In the genomic region with DNA sequence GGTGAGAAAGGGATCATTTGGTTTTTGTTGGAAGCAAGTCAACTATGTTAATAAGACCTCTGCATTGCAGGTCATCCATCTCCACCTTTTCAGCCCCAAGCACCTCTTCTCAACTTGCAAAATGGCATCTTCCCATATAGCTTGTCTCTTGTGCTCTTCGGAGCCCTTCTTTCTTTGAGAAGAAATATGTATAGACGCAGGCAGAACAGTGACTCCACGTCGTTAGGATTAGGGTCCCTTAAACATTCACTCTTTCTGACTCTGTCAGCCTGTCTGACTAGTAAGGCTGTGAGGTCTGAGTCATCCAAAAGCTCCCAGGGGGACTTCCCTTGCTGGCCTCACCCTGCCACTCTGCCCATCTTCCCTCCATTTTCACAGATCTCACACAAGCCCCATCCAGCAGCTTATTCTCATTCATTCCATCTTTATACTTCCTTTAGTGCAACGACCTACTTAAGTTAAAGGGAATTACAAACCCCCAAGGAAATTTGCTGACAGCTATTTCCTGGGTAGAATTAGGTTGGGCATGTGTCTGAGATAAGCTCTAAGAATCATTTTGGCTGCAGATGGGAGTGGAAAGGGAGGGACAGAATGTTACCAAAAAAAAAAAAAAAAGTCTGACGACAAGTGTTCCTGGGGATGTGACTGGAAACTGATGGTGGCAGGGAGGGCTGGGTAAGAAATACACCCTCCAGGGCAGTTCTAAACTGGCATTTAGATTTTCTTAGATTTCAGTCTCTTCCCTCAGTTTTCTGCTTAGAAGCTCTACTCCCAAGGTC, we compare ENCODE assay signal across 7 cellular contexts. TPM values are rescaled to one million over a fixed set of nuclear protein-coding genes. Genes with fewer than 3 reads are reported as not detected.
DNase-seq lines count a peak whose midpoint lies in the region; ATAC-seq and TF ChIP-seq lines count a peak whose summit lies in the region.

No MANE protein-coding gene starts in this region.

- H3K27me3 Mint-ChIP-seq in activated CD4-positive, alpha-beta memory T cell treated with anti-CD3 and anti-CD28 coated beads, Interleukin-2, amount 10 ng/mL, durations not matched to agents 7 days and 5 days, result no peaks in the 10 kb centered on the region
- no peaks in the 10 kb centered on the region for H3K27me3 Mint-ChIP-seq in osteocyte (ENCODE audit: unreplicated experiment)

- no peak for TF ChIP-seq CTCF in osteocyte (IDR thresholded peaks at IDR 0.05)

- peaks cover 29% of the 10 kb centered on the region for H3K4me1 Mint-ChIP-seq in activated CD4-positive, alpha-beta memory T cell treated with anti-CD3 and anti-CD28 coated beads, Interleukin-2, amount 10 ng/mL, durations not matched to agents 7 days and 5 days
- H3K4me1 Mint-ChIP-seq in osteocyte (ENCODE audit: unreplicated experiment), result peaks cover 30% of the 10 kb centered on the region

- peak overlapping the region; percentile 24 for H3K27ac Mint-ChIP-seq in activated CD4-positive, alpha-beta memory T cell treated with anti-CD3 and anti-CD28 coated beads, Interleukin-2, amount 10 ng/mL, durations not matched to agents 7 days and 5 days
- peak overlapping the region; percentile 32 for H3K27ac Mint-ChIP-seq in osteocyte (ENCODE audit: unreplicated experiment)

- ATAC-seq in GM19397 (IDR thresholded peaks at IDR 0.05; ENCODE audit: unreplicated experiment) (peak; percentile 68), HG03108 (IDR thresholded peaks at IDR 0.05; ENCODE audit: unreplicated experiment) (peak; percentile 70), HG02938 (IDR thresholded peaks at IDR 0.05; ENCODE audit: unreplicated experiment) (no peak)

- no peaks in the 10 kb centered on the region for H3K9me3 Mint-ChIP-seq in activated CD4-positive, alpha-beta memory T cell treated with anti-CD3 and anti-CD28 coated beads, Interleukin-2, amount 10 ng/mL, durations not matched to agents 7 days and 5 days
- H3K9me3 Mint-ChIP-seq in osteocyte (ENCODE audit: unreplicated experiment), result no peaks in the 10 kb centered on the region

- POLR2A ChIA-PET in activated CD4-positive, alpha-beta memory T cell treated with anti-CD3 and anti-CD28 coated beads, Interleukin-2, amount 10 ng/mL, durations not matched to agents 7 days and 5 days (lab: Charles Lee), result interaction anchor here (0.6 to 3.6 kb wide), 5 partner anchors 9 to 357 kb away, joined by 3 to 19 read pairs (median 3); partner anchors contain the start of gene MEX3C

- DNase-seq in activated CD4-positive, alpha-beta memory T cell treated with anti-CD3 and anti-CD28 coated beads, Interleukin-2, amount 10 ng/mL, durations not matched to agents 7 days and 5 days, result peak; percentile 35
- DNase-seq in osteocyte (ENCODE audit: extremely low spot score, unreplicated experiment) (peak; percentile 74), substantia nigra (lab: John Stamatoyannopoulos, UW) (no peak), medulla oblongata (ENCODE audit: extremely low spot score) (no peak)

- CTCF ChIA-PET in activated CD4-positive, alpha-beta memory T cell treated with anti-CD3 and anti-CD28 coated beads, Interleukin-2, amount 10 ng/mL, durations not matched to agents 7 days and 5 days (lab: Charles Lee), result interaction anchor here (1.2 kb wide), 1 partner anchor 23 kb away, joined by 3 read pairs; no protein-coding TSS in a partner anchor

- H3K27ac ChIP-seq in substantia nigra (ENCODE audit: low read depth, low read length, poor library complexity, severe bottlenecking), result no peak overlapping the region

- no peaks in the 10 kb centered on the region for H3K36me3 Mint-ChIP-seq in activated CD4-positive, alpha-beta memory T cell treated with anti-CD3 and anti-CD28 coated beads, Interleukin-2, amount 10 ng/mL, durations not matched to agents 7 days and 5 days (ENCODE audit: low read depth)
- no peaks in the 10 kb centered on the region for H3K36me3 Mint-ChIP-seq in osteocyte (ENCODE audit: unreplicated experiment)

- H3K4me3 Mint-ChIP-seq in activated CD4-positive, alpha-beta memory T cell treated with anti-CD3 and anti-CD28 coated beads, Interleukin-2, amount 10 ng/mL, durations not matched to agents 7 days and 5 days, result no peak overlapping the region
- peak overlapping the region; percentile 7 for H3K4me3 Mint-ChIP-seq in osteocyte (ENCODE audit: unreplicated experiment)

RNA-seq across cellular contexts. Expression of gene MEX3C, which starts 37.7 kb away (rescaled TPM):
- 10 to 100 TPM; 55.4 to 62.6 TPM for total RNA-seq in activated CD4-positive, alpha-beta memory T cell treated with anti-CD3 and anti-CD28 coated beads, Interleukin-2, amount 10 ng/mL, durations not matched to agents 7 days and 5 days
- total RNA-seq in osteocyte, result 53.5 and 59.7 TPM in 2 replicates

Comparison
In these comparisons a context has a peak if more than half of its experiments do, and no peak if none do; other contexts are left out.
1. DNase-seq: peak in activated CD4-positive, alpha-beta memory T cell treated with anti-CD3 and anti-CD28 coated beads, Interleukin-2, amount 10 ng/mL, durations not matched to agents 7 days and 5 days (single experiment) and osteocyte (single experiment); none in substantia nigra (0 of 49) and medulla oblongata (single experiment).